Comparison of ENCODE assay signal across 8 cellular contexts in genomic region chr13:60164490-60164889, GRCh38. TPM values are rescaled to one million over a fixed set of nuclear protein-coding genes. Genes with fewer than 3 reads are reported as not detected.
DNase-seq lines count a peak whose midpoint lies in the region; ATAC-seq and FAIRE-seq lines count a peak whose summit lies in the region.

No MANE protein-coding gene starts in this region.

- in situ Hi-C loops in KBM-7 (cut with MboI; ENCODE audit: low pct_unique_long_range_greater_than_20kb, low sequenced_read_pairs) = no loop called here

- DNase-seq in DMS79 treated with DMSO at 0.1 percent for 48 hours (lab: John Stamatoyannopoulos, UW) (peak; percentile 15), DMS79 (lab: John Stamatoyannopoulos, UW) (no peak), small intestine (peak; percentile 54), KBM-7 (no peak)

- H3K27ac Mint-ChIP-seq in activated naive CD8-positive, alpha-beta T cell = peak overlapping the region; percentile 90

- H3K4me1 ChIP-seq in iPS-18a (ENCODE audit: control insufficient read depth, low read depth, low read length) (peaks cover 22% of the 10 kb centered on the region), small intestine (ENCODE audit: control insufficient read depth in 2 of 2, insufficient read depth in 1 of 2, low read depth in 1 of 2, low read length in 1 of 2) (peaks cover under 1 to 7% of the 10 kb centered on the region in 2 donors)

- H3K36me3 Mint-ChIP-seq in activated naive CD8-positive, alpha-beta T cell = no peaks in the 10 kb centered on the region

- no peak for FAIRE-seq in small intestine (lab: Jason Lieb, UNC)

- peaks cover 22% of the 10 kb centered on the region for H3K4me1 Mint-ChIP-seq in activated naive CD8-positive, alpha-beta T cell (ENCODE audit: low read depth)

- H3K27me3 Mint-ChIP-seq in activated naive CD8-positive, alpha-beta T cell = peaks cover 3% of the 10 kb centered on the region

- peak overlapping the region; percentile 95 for H3K27ac ChIP-seq in iPS-18a (ENCODE audit: low read length)
- peak overlapping the region; percentile 71 to 90 for H3K27ac ChIP-seq in small intestine (ENCODE audit: low read depth in 1 of 2, low read length in 1 of 2)

- peak overlapping the region; percentile 91 for H3K4me3 ChIP-seq in iPS-18a (ENCODE audit: low read length)
- H3K4me3 ChIP-seq in small intestine (ENCODE audit: low read depth in 1 of 2, low read length in 2 of 2) = peak overlapping the region; percentile 53 to 62

- H3K27me3 ChIP-seq in iPS-18a (ENCODE audit: control insufficient read depth, insufficient read depth, low read length) = no peaks in the 10 kb centered on the region
- no peaks in the 10 kb centered on the region for H3K27me3 ChIP-seq in small intestine (ENCODE audit: control insufficient read depth in 2 of 2, insufficient read depth in 2 of 2, low read length in 2 of 2)

- H3K4me3 Mint-ChIP-seq in activated naive CD8-positive, alpha-beta T cell = peak overlapping the region; percentile 94

- H3K9me3 Mint-ChIP-seq in activated naive CD8-positive, alpha-beta T cell (ENCODE audit: low read depth) = no peaks in the 10 kb centered on the region

- H3K9me3 ChIP-seq in iPS-18a (ENCODE audit: control insufficient read depth, low read depth, low read length) (no peaks in the 10 kb centered on the region), small intestine (ENCODE audit: control insufficient read depth, low read depth) (no peaks in the 10 kb centered on the region)

- 20 to 37% (median 29%) methylated on average over 1 of the region's 1 CpG for WGBS in small intestine, 3 donors

- H3K36me3 ChIP-seq in iPS-18a (ENCODE audit: control insufficient read depth, low read depth, low read length) (no peaks in the 10 kb centered on the region), small intestine (ENCODE audit: control insufficient read depth in 2 of 2, insufficient read depth in 2 of 2, low read length in 2 of 2) (no peaks in the 10 kb centered on the region)

- ATAC-seq in HG03439 (IDR thresholded peaks at IDR 0.05; ENCODE audit: unreplicated experiment) (no peak), HG02938 (IDR thresholded peaks at IDR 0.05; ENCODE audit: unreplicated experiment) (no peak)

- peak overlapping the region; percentile 94 for H3K9ac ChIP-seq in iPS-18a (ENCODE audit: low read length)

RNA-seq across cellular contexts. Expression of gene DIAPH3, which starts 0.8 kb away (rescaled TPM):
- polyA plus RNA-seq in small intestine = 1 to 10 TPM in 2 of 3 donors, under 1 TPM in 1; 0.67 to 4.2 (median 2.4) TPM

Comparison
In these comparisons a context has a peak if more than half of its experiments do, and no peak if none do; other contexts are left out.
1. DNase-seq: peak in DMS79 treated with DMSO at 0.1 percent for 48 hours (single experiment) and small intestine (single experiment); none in DMS79 (single experiment) and KBM-7 (single experiment).